Comparison of ENCODE assay signal across 2 cellular contexts in the genomic region with DNA sequence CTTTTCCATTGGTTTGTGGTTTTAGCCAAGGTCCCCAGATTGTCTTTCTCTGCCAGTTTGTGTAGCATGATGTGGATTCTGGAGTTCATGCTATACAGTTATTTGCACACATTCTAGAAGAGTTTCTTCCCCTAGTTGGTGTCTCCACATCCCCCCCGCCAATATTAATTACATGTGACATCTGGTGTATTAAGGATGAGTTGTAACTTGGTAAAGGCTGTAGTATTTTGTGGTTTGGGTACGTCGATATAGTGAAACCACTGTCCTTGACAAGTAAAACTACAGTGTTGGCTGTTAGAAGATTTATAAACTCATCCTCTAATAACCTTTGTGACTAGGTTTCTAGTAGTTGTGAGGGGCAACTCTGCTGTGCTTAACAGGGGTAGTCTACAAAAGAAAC.
TF ChIP-seq lines count a peak whose summit lies in the region.

No MANE protein-coding gene starts in this region.

TF ChIP-seq in IMR-90, 13 proteins besides CTCF, POLR2A, EP300 and RAD21:
- TF ChIP-seq SMC3 (IDR thresholded peaks at IDR 0.05; ENCODE audit: low read depth, low read length), result no peak
- no peak for TF ChIP-seq NFE2L2 (IDR thresholded peaks at IDR 0.05; ENCODE audit: low read depth, low read length)
- TF ChIP-seq RCOR1 (IDR thresholded peaks at IDR 0.05; ENCODE audit: insufficient replicate concordance, low read length), result no peak
- TF ChIP-seq, protein P1, sequence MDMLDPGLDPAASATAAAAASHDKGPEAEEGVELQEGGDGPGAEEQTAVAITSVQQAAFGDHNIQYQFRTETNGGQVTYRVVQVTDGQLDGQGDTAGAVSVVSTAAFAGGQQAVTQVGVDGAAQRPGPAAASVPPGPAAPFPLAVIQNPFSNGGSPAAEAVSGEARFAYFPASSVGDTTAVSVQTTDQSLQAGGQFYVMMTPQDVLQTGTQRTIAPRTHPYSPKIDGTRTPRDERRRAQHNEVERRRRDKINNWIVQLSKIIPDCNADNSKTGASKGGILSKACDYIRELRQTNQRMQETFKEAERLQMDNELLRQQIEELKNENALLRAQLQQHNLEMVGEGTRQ (IDR thresholded peaks at IDR 0.05; ENCODE audit: low read depth, low read length), result no peak
- no peak for TF ChIP-seq CHD1 (IDR thresholded peaks at IDR 0.05; ENCODE audit: low read depth, low read length)
- TF ChIP-seq CEBPB (IDR thresholded peaks at IDR 0.05; ENCODE audit: low read depth, low read length), result no peak
- TF ChIP-seq BHLHE40 (IDR thresholded peaks at IDR 0.05; ENCODE audit: low read depth, low read length), result no peak
- no peak for TF ChIP-seq FOS (IDR thresholded peaks at IDR 0.05; ENCODE audit: low read depth, low read length)
- TF ChIP-seq MAFK (IDR thresholded peaks at IDR 0.05; ENCODE audit: low read depth, low read length), result no peak
- no peak for TF ChIP-seq RFX5 (IDR thresholded peaks at IDR 0.05; ENCODE audit: low read depth, low read length)
- no peak for TF ChIP-seq MAZ (IDR thresholded peaks at IDR 0.05; ENCODE audit: borderline replicate concordance, low read depth, low read length)
- no peak for TF ChIP-seq MXI1 (IDR thresholded peaks at IDR 0.05; ENCODE audit: borderline replicate concordance, low read depth, low read length)
- TF ChIP-seq, protein P2, sequence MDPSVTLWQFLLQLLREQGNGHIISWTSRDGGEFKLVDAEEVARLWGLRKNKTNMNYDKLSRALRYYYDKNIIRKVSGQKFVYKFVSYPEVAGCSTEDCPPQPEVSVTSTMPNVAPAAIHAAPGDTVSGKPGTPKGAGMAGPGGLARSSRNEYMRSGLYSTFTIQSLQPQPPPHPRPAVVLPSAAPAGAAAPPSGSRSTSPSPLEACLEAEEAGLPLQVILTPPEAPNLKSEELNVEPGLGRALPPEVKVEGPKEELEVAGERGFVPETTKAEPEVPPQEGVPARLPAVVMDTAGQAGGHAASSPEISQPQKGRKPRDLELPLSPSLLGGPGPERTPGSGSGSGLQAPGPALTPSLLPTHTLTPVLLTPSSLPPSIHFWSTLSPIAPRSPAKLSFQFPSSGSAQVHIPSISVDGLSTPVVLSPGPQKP (IDR thresholded peaks at IDR 0.05; ENCODE audit: borderline replicate concordance, low read depth, low read length), result no peak

TF ChIP-seq in GM12878, 131 proteins besides CTCF, POLR2A, EP300 and RAD21:
- TF ChIP-seq RUNX3 (IDR thresholded peaks at IDR 0.05; ENCODE audit: low read length), result peak; percentile 48
- TF ChIP-seq, protein P3, sequence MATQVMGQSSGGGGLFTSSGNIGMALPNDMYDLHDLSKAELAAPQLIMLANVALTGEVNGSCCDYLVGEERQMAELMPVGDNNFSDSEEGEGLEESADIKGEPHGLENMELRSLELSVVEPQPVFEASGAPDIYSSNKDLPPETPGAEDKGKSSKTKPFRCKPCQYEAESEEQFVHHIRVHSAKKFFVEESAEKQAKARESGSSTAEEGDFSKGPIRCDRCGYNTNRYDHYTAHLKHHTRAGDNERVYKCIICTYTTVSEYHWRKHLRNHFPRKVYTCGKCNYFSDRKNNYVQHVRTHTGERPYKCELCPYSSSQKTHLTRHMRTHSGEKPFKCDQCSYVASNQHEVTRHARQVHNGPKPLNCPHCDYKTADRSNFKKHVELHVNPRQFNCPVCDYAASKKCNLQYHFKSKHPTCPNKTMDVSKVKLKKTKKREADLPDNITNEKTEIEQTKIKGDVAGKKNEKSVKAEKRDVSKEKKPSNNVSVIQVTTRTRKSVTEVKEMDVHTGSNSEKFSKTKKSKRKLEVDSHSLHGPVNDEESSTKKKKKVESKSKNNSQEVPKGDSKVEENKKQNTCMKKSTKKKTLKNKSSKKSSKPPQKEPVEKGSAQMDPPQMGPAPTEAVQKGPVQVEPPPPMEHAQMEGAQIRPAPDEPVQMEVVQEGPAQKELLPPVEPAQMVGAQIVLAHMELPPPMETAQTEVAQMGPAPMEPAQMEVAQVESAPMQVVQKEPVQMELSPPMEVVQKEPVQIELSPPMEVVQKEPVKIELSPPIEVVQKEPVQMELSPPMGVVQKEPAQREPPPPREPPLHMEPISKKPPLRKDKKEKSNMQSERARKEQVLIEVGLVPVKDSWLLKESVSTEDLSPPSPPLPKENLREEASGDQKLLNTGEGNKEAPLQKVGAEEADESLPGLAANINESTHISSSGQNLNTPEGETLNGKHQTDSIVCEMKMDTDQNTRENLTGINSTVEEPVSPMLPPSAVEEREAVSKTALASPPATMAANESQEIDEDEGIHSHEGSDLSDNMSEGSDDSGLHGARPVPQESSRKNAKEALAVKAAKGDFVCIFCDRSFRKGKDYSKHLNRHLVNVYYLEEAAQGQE (IDR thresholded peaks at IDR 0.05; ENCODE audit: low read depth, low read length), result no peak
TF ChIP-seq in GM12878: peak in this region for 1.
